Comparison of ENCODE assay signal across 8 cellular contexts in genomic region chr22:43187171-43188099, GRCh38. TPM values are rescaled to one million over a fixed set of nuclear protein-coding genes. Genes with fewer than 3 reads are reported as not detected.
DNase-seq lines count a peak whose midpoint lies in the region; ATAC-seq and TF ChIP-seq lines count a peak whose summit lies in the region.

No MANE protein-coding gene starts in this region.

- H3K4me3 ChIP-seq in ovary (peak overlapping the region; percentile 58), thymus (ENCODE audit: low read length) (peak overlapping the region; percentile 64)

- H3K9me3 Mint-ChIP-seq in activated naive CD8-positive, alpha-beta T cell (ENCODE audit: low read depth), result no peaks in the 10 kb centered on the region

- peaks cover 3% of the 10 kb centered on the region for H3K36me3 Mint-ChIP-seq in activated naive CD8-positive, alpha-beta T cell

- no peaks in the 10 kb centered on the region for H3K27me3 Mint-ChIP-seq in activated naive CD8-positive, alpha-beta T cell

- intact Hi-C loops in Right ventricle myocardium inferior (cut with DNase I) (loop anchor here (1.0 kb wide), 1 partner anchor 35 kb away; no protein-coding TSS in a partner anchor), ovary (cut with DNase I) (no loop called here)

- WGBS in ovary, 3 donors, result 4 to 6% (median 6%) methylated on average over 22 to 63 of the region's 86 CpGs
- WGBS in thymus, result 7% methylated on average over 63 of the region's 86 CpGs

- TF ChIP-seq EP300 in ovary (IDR thresholded peaks at IDR 0.05), result peak; percentile 62

- peaks cover 23% of the 10 kb centered on the region for H3K4me1 Mint-ChIP-seq in activated naive CD8-positive, alpha-beta T cell (ENCODE audit: low read depth)

- no peaks in the 10 kb centered on the region for H3K9me3 ChIP-seq in ovary
- no peaks in the 10 kb centered on the region for H3K9me3 ChIP-seq in thymus (ENCODE audit: control insufficient read depth)

- H3K4me3 Mint-ChIP-seq in activated naive CD8-positive, alpha-beta T cell, result peak overlapping the region; percentile 85

- H3K4me1 ChIP-seq in ovary (ENCODE audit: insufficient read depth) (peaks cover 20% of the 10 kb centered on the region), thymus (ENCODE audit: control insufficient read depth, insufficient read depth, low read length) (peaks cover 4% of the 10 kb centered on the region)

- TF ChIP-seq CTCF in GM12873 (IDR thresholded peaks at IDR 0.05; ENCODE audit: insufficient read depth, low read depth, low read length, missing control alignments) (peak; percentile 76), ovary (IDR thresholded peaks at IDR 0.05) (peak; percentile 71 to 90 (median 71))

- DNase-seq in NCI-H1105 (lab: John Stamatoyannopoulos, UW), result peak; percentile 88
- DNase-seq in Right ventricle myocardium inferior (ENCODE audit: missing footprints), result peak; percentile 99
- peak; percentile 95 to 98 (median 97) for DNase-seq in ovary

- ATAC-seq in HG02678 (IDR thresholded peaks at IDR 0.05; ENCODE audit: unreplicated experiment) (peak; percentile 82), SK-N-SH treated with all-trans-retinoic acid at 6 μM for 48 hours (peak; percentile 90), Right ventricle myocardium inferior (peak; percentile 94)

- H3K27ac ChIP-seq in ovary (peak overlapping the region in 1 of 2 donors; percentile 82), thymus (ENCODE audit: low read depth) (peak overlapping the region; percentile 96)

- TF ChIP-seq POLR2A in ovary (IDR thresholded peaks at IDR 0.05), result peak; percentile 54

- H3K36me3 ChIP-seq in ovary, result no peaks in the 10 kb centered on the region
- no peaks in the 10 kb centered on the region for H3K36me3 ChIP-seq in thymus (ENCODE audit: control insufficient read depth, insufficient read depth)

- H3K27ac Mint-ChIP-seq in activated naive CD8-positive, alpha-beta T cell, result peak overlapping the region; percentile 91

- H3K27me3 ChIP-seq in ovary (no peaks in the 10 kb centered on the region), thymus (ENCODE audit: control insufficient read depth, insufficient read depth) (peaks cover 2% of the 10 kb centered on the region)

TF ChIP-seq in SK-N-SH treated with all-trans-retinoic acid at 6 μM for 48 hours, 23 proteins besides CTCF, POLR2A, EP300 and RAD21:
- TF ChIP-seq POU6F1 (CRISPR knock-in tag; IDR thresholded peaks at IDR 0.05; ENCODE audit: borderline replicate concordance, low read depth) (no peak), RARB (CRISPR knock-in tag; IDR thresholded peaks at IDR 0.05) (no peak), TCF4 (CRISPR knock-in tag; IDR thresholded peaks at IDR 0.05; ENCODE audit: borderline replicate concordance) (no peak), ZFP30 (CRISPR knock-in tag; IDR thresholded peaks at IDR 0.05) (no peak)

RNA-seq across cellular contexts. Expression of gene TTLL12, which starts 0.5 kb away (rescaled TPM):
- 13.2 TPM for total RNA-seq in Right ventricle myocardium inferior
- total RNA-seq in ovary, result 10 to 100 TPM; 17.0 to 68.4 (median 43.6) TPM
- polyA plus RNA-seq in ovary, result 10 to 100 TPM in 1 of 2 donors, 1 to 10 TPM in 1; 5.8 to 27.9 TPM
- 16.1 TPM for polyA plus RNA-seq in thymus

RNA-seq across cellular contexts. Expression of gene TSPO, which starts 36.1 kb away (rescaled TPM):
- total RNA-seq in Right ventricle myocardium inferior (136 TPM), ovary (100 to 1,000 TPM in 3 of 7 donors, 10 to 100 TPM in 4; 48.1 to 263 (median 79.1) TPM)
- polyA plus RNA-seq in ovary (100 to 1,000 TPM in 1 of 2 donors, 1 to 10 TPM in 1; 1.3 to 115 TPM), thymus (93.2 TPM)

RNA-seq across cellular contexts. Expression of gene MCAT, which starts 44.2 kb away (rescaled TPM):
- total RNA-seq in Right ventricle myocardium inferior, result 15.5 TPM
- 10 to 100 TPM; 14.6 to 34.0 (median 18.0) TPM for total RNA-seq in ovary
- 10 to 100 TPM in 1 of 2 donors, 1 to 10 TPM in 1; 7.5 to 13.6 TPM for polyA plus RNA-seq in ovary
- polyA plus RNA-seq in thymus, result 12.3 TPM
